ENCODE assay signal across 28 cellular contexts in genomic region chr13:48618937-48619336, GRCh38.
"Had no signal": no experiment of that assay in that cellular context is flagged by ENCODE, and none has a peak within 500 bp of the region (broad histone marks: within the 10 kb centered on the region; RNA-seq: fewer than 3 reads in every experiment).

No MANE protein-coding gene starts in this region.

- H2AFZ ChIP-seq: neural progenitor cell, parathyroid adenoma had no signal

- H3K4me1 ChIP-seq: neural progenitor cell, parathyroid adenoma, psoas muscle, suprapubic skin, testis, tibial artery, transverse colon, upper lobe of right lung, uterus had no signal

- DNase-seq: natural killer cell; occipital lobe; ovary; posterior cingulate gyrus; psoas muscle; right cardiac atrium; spleen; stimulated activated CD4-positive, alpha-beta T cell treated with anti-CD3 and anti-CD28 coated beads, Interleukin-12 subunit alpha, Interleukin-12 subunit beta, amount 100 ng/mL, for 4 hours; stimulated activated CD4-positive, alpha-beta T cell treated with anti-CD3 and anti-CD28 coated beads, Interleukin-1b, Interleukin-23, amount 100 ng/mL, for 48 hours; stimulated activated CD4-positive, alpha-beta T cell treated with anti-CD3 and anti-CD28 coated beads, Interleukin-4, amount 100 ng/mL, for 1 hour; stimulated activated CD4-positive, alpha-beta T cell treated with anti-CD3 and anti-CD28 coated beads, Interleukin-4, amount 100 ng/mL, for 4 hours; stimulated activated CD8-positive, alpha-beta memory T cell treated with anti-CD3 and anti-CD28 coated beads, Interleukin-4, amount 100 ng/mL, for 48 hours; stimulated activated naive CD4-positive, alpha-beta T cell; stimulated activated naive CD8-positive, alpha-beta T cell treated with anti-CD3 and anti-CD28 coated beads, Interleukin-15, amount 100 ng/mL, for 72 hours; stimulated activated naive CD8-positive, alpha-beta T cell treated with anti-CD3 and anti-CD28 coated beads, Interleukin-15, Interleukin-2, amounts not matched to agents 100 U/mL and 50 U/mL, for 24 hours; substantia nigra; testis; tibial artery; transverse colon; upper lobe of right lung; uterus had no signal

- H3K27ac ChIP-seq: neural progenitor cell, ovary, parathyroid adenoma, psoas muscle, skin epidermis, spleen, suprapubic skin, testis, tibial artery, transverse colon, upper lobe of right lung, uterus had no signal

- H3K9me3 ChIP-seq: ovary, psoas muscle, testis, uterus had no signal

- H3K27me3 ChIP-seq: neural progenitor cell, ovary, spleen, suprapubic skin, testis, tibial artery, transverse colon, upper lobe of right lung, uterus had no signal

- H3K4me3 ChIP-seq: neural progenitor cell, ovary, psoas muscle, skin epidermis, smooth muscle cell, spleen, suprapubic skin, testis, tibial artery, transverse colon, upper lobe of right lung, uterus had no signal

- H3K79me2 ChIP-seq: parathyroid adenoma had no signal

- H3K4me2 ChIP-seq: neural progenitor cell, smooth muscle cell had no signal

- H3K36me3 ChIP-seq: neural progenitor cell, ovary, spleen, suprapubic skin, tibial artery, transverse colon, upper lobe of right lung, uterus had no signal

- ATAC-seq: natural killer cell; psoas muscle; right cardiac atrium; sciatic nerve; stimulated activated memory B cell treated with anti-CD40 and anti-IgM and Interleukin-4, amounts not matched to agents 10 μg/mL and 1 μg/mL and 100 μg/mL, for 72 hours; stimulated activated naive CD8-positive, alpha-beta T cell treated with anti-CD3 and anti-CD28 coated beads, Interleukin-15, amount 100 ng/mL, for 72 hours; stimulated activated naive CD8-positive, alpha-beta T cell treated with anti-CD3 and anti-CD28 coated beads, Interleukin-15, Interleukin-2, amounts not matched to agents 100 U/mL and 50 U/mL, for 24 hours; upper lobe of right lung had no signal

- H3K9ac ChIP-seq: neural progenitor cell, parathyroid adenoma had no signal
